Comparison of ENCODE assay signal across 8 cellular contexts in the genomic region with DNA sequence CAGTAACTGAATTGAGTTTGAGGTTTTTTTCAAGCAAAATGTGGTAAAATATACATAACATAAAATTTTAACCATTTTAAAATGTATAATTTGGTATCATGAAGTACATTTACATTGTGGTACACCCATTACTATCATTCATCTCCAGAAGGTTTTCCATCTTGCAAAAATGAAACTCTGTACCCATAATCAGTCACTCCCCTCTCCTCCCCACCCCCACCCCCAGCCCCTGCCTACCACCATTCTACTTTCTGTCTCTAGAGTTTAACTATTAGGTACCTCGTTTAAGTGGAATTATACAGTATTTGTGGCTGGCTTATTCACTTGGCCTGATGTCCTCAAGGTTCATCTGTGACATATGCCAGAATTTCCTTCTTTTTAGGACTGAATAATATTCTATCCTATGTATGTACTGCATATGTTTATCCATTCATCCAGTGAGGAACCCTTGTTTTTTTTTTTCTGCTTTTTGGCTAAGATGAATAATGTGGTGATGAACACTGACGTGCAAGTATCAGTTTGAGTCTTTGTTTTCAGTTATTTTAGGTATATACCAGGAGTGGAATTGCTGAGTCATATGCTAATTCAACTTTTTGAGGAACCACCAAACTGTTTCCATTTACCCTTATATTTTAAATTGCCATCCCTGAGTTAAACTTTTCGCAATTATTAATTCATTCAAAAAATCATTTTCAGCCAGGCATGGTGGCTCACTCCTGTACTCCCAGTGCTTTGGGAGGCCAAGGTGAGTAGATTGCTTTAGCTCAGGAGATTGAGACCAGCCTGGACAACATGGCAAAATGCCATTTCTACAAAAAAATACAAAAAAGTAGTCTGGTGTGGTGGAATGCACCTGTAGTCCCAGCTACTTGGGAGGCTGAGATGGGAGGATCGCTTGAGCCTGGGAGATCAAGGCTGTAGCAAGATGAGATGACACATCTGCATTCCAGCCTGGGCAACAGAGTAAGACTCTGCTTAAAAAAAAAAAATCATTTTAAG.
DNase-seq lines count a peak whose midpoint lies in the region; ATAC-seq and TF ChIP-seq lines count a peak whose summit lies in the region.

No MANE protein-coding gene starts in this region.

- H3K4me3 Mint-ChIP-seq in CD4-positive, alpha-beta T cell, result no peak overlapping the region
- peak overlapping the region; percentile 73 for H3K4me3 Mint-ChIP-seq in activated T-helper 2 cell treated with anti-CD3 and anti-CD28 coated beads, Interferon-gamma antibody, Interleukin-2, Interleukin-4, amounts not matched to agents 10 μg/mL and 5 μg/mL and 100 μg/mL, durations not matched to agents 14 hours and 24 hours and 36 hours (ENCODE audit: low read depth)
- H3K4me3 Mint-ChIP-seq in stimulated activated naive B cell treated with anti-CD40 and anti-IgM and Interleukin-4, amounts not matched to agents 10 μg/mL and 1 μg/mL and 100 μg/mL, for 72 hours, result peak overlapping the region; percentile 25 to 36

- no peaks in the 10 kb centered on the region for H3K27me3 Mint-ChIP-seq in CD4-positive, alpha-beta T cell
- H3K27me3 Mint-ChIP-seq in activated T-helper 2 cell treated with anti-CD3 and anti-CD28 coated beads, Interferon-gamma antibody, Interleukin-2, Interleukin-4, amounts not matched to agents 10 μg/mL and 5 μg/mL and 100 μg/mL, durations not matched to agents 14 hours and 24 hours and 36 hours (ENCODE audit: low read depth), result no peaks in the 10 kb centered on the region
- H3K27me3 Mint-ChIP-seq in stimulated activated naive B cell treated with anti-CD40 and anti-IgM and Interleukin-4, amounts not matched to agents 10 μg/mL and 1 μg/mL and 100 μg/mL, for 72 hours, result peaks cover 4 to 16% of the 10 kb centered on the region in 2 donors

- DNase-seq in CD4-positive, alpha-beta T cell, result no peak
- DNase-seq in activated T-helper 2 cell treated with anti-CD3 and anti-CD28 coated beads, Interferon-gamma antibody, Interleukin-2, Interleukin-4, amounts not matched to agents 10 μg/mL and 5 μg/mL and 100 μg/mL, durations not matched to agents 14 hours and 24 hours and 36 hours (ENCODE audit: low spot score), result no peak
- DNase-seq in stimulated activated naive B cell treated with anti-CD40 and anti-IgM and Interleukin-4, amounts not matched to agents 10 μg/mL and 1 μg/mL and 100 μg/mL, for 72 hours, result no peak
- DNase-seq in D341Med (ENCODE audit: low spot score), result no peak
- DNase-seq in central memory CD4-positive, alpha-beta T cell, result no peak
- DNase-seq in hypothalamus (lab: John Stamatoyannopoulos, UW), result no peak

- POLR2A ChIA-PET in CD4-positive, alpha-beta T cell (lab: Charles Lee), result no interaction called here

- no peaks in the 10 kb centered on the region for H3K36me3 Mint-ChIP-seq in CD4-positive, alpha-beta T cell (ENCODE audit: low read depth)
- H3K36me3 Mint-ChIP-seq in activated T-helper 2 cell treated with anti-CD3 and anti-CD28 coated beads, Interferon-gamma antibody, Interleukin-2, Interleukin-4, amounts not matched to agents 10 μg/mL and 5 μg/mL and 100 μg/mL, durations not matched to agents 14 hours and 24 hours and 36 hours (ENCODE audit: low read depth), result peaks cover 84% of the 10 kb centered on the region
- no peaks in the 10 kb centered on the region for H3K36me3 Mint-ChIP-seq in stimulated activated naive B cell treated with anti-CD40 and anti-IgM and Interleukin-4, amounts not matched to agents 10 μg/mL and 1 μg/mL and 100 μg/mL, for 72 hours

- CTCF ChIA-PET in CD4-positive, alpha-beta T cell (lab: Charles Lee), result no interaction called here

- H3K27me3 ChIP-seq in CD4-positive, alpha-beta T cell (ENCODE audit: control insufficient read depth, insufficient read depth, low read length), result no peaks in the 10 kb centered on the region

- peak overlapping the region; percentile 52 for H3K27ac Mint-ChIP-seq in CD4-positive, alpha-beta T cell
- peak overlapping the region; percentile 98 for H3K27ac Mint-ChIP-seq in activated T-helper 2 cell treated with anti-CD3 and anti-CD28 coated beads, Interferon-gamma antibody, Interleukin-2, Interleukin-4, amounts not matched to agents 10 μg/mL and 5 μg/mL and 100 μg/mL, durations not matched to agents 14 hours and 24 hours and 36 hours
- peak overlapping the region; percentile 92 for H3K27ac Mint-ChIP-seq in stimulated activated naive B cell treated with anti-CD40 and anti-IgM and Interleukin-4, amounts not matched to agents 10 μg/mL and 1 μg/mL and 100 μg/mL, for 72 hours

- TF ChIP-seq CTCF in CD4-positive, alpha-beta T cell (IDR thresholded peaks at IDR 0.05), result no peak

- no peak overlapping the region for H3K27ac ChIP-seq in CD4-positive, alpha-beta T cell (ENCODE audit: low read depth, low read length)

- H3K4me1 Mint-ChIP-seq in CD4-positive, alpha-beta T cell (ENCODE audit: low read depth), result peaks cover 36% of the 10 kb centered on the region
- H3K4me1 Mint-ChIP-seq in activated T-helper 2 cell treated with anti-CD3 and anti-CD28 coated beads, Interferon-gamma antibody, Interleukin-2, Interleukin-4, amounts not matched to agents 10 μg/mL and 5 μg/mL and 100 μg/mL, durations not matched to agents 14 hours and 24 hours and 36 hours (ENCODE audit: low read depth), result peaks cover 73% of the 10 kb centered on the region
- peaks cover 4 to 20% of the 10 kb centered on the region in 2 donors for H3K4me1 Mint-ChIP-seq in stimulated activated naive B cell treated with anti-CD40 and anti-IgM and Interleukin-4, amounts not matched to agents 10 μg/mL and 1 μg/mL and 100 μg/mL, for 72 hours

- peak; percentile 40 for ATAC-seq in CD4-positive, alpha-beta T cell (ENCODE audit: poor library complexity)
- peak; percentile 44 for ATAC-seq in GM19468 (IDR thresholded peaks at IDR 0.05; ENCODE audit: extremely low read depth, unreplicated experiment)
- peak; percentile 83 for ATAC-seq in HG03469 (IDR thresholded peaks at IDR 0.05; ENCODE audit: unreplicated experiment)
- peak; percentile 92 for ATAC-seq in stimulated activated naive B cell treated with anti-CD40 and anti-IgM and Interleukin-4, amounts not matched to agents 10 μg/mL and 1 μg/mL and 100 μg/mL, for 72 hours (replicated peaks)

- H3K9me3 Mint-ChIP-seq in CD4-positive, alpha-beta T cell, result no peaks in the 10 kb centered on the region
- H3K9me3 Mint-ChIP-seq in activated T-helper 2 cell treated with anti-CD3 and anti-CD28 coated beads, Interferon-gamma antibody, Interleukin-2, Interleukin-4, amounts not matched to agents 10 μg/mL and 5 μg/mL and 100 μg/mL, durations not matched to agents 14 hours and 24 hours and 36 hours, result peaks cover 11% of the 10 kb centered on the region
- no peaks in the 10 kb centered on the region for H3K9me3 Mint-ChIP-seq in stimulated activated naive B cell treated with anti-CD40 and anti-IgM and Interleukin-4, amounts not matched to agents 10 μg/mL and 1 μg/mL and 100 μg/mL, for 72 hours

- intact Hi-C loops in CD4-positive, alpha-beta T cell (cut with DNase I, micrococcal nuclease), result no loop called here
- intact Hi-C loops in activated T-helper 2 cell treated with anti-CD3 and anti-CD28 coated beads, Interferon-gamma antibody, Interleukin-2, Interleukin-4, amounts not matched to agents 10 μg/mL and 5 μg/mL and 100 μg/mL, durations not matched to agents 14 hours and 24 hours and 36 hours (cut with micrococcal nuclease), result loop anchor here (1.0 to 2.0 kb wide), 8 partner anchors 10 to 64 kb away; a partner anchor contains a TSS

- no peaks in the 10 kb centered on the region for H3K9me3 ChIP-seq in CD4-positive, alpha-beta T cell (ENCODE audit: control insufficient read depth, low read length)

Comparison
In these comparisons a context has a peak if more than half of its experiments do, and no peak if none do; other contexts are left out.
1. ATAC-seq: peak in every context shown above with its lines; median percentile 92 in stimulated activated naive B cell treated with anti-CD40 and anti-IgM and Interleukin-4, amounts not matched to agents 10 μg/mL and 1 μg/mL and 100 μg/mL, for 72 hours; 83 in HG03469; 44 in GM19468; 40 in CD4-positive, alpha-beta T cell.